ENCODE assay signal across 17 cellular contexts in genomic region chr10:71834343-71834674, GRCh38.
"Had no signal": no experiment of that assay in that cellular context is flagged by ENCODE, and none has a peak within 500 bp of the region (broad histone marks: within the 10 kb centered on the region; RNA-seq: fewer than 3 reads in every experiment).

No MANE protein-coding gene starts in this region.

- H3K9me3 ChIP-seq: right atrium auricular region, testis had no signal

- H3K27me3 ChIP-seq: right atrium auricular region, testis had no signal

- H3K27ac ChIP-seq: right atrium auricular region, testis, WERI-Rb-1 had no signal

- H3K4me3 Mint-ChIP-seq: activated CD4-positive, alpha-beta memory T cell treated with anti-CD3 and anti-CD28 coated beads for 36 hours; activated CD4-positive, alpha-beta T cell treated with anti-CD3 and anti-CD28 coated beads for 36 hours; activated naive CD4-positive, alpha-beta T cell treated with anti-CD3 and anti-CD28 coated beads, Interleukin-2, amount 50 U/mL, for 24 hours; activated T-cell treated with anti-CD3 and anti-CD28 coated beads, Interleukin-2, amount 50 U/mL, for 4 hours; natural killer cell; T-helper 1 cell treated with Interleukin-12 subunit alpha and Interleukin-12 subunit beta and Interleukin-4 antibody, amounts not matched to agents 30 μg/mL and 1 μg/mL, for 36 hours had no signal

- H3K27me3 Mint-ChIP-seq: activated CD4-positive, alpha-beta memory T cell treated with anti-CD3 and anti-CD28 coated beads for 36 hours; activated CD4-positive, alpha-beta T cell treated with anti-CD3 and anti-CD28 coated beads for 36 hours; activated naive CD4-positive, alpha-beta T cell treated with anti-CD3 and anti-CD28 coated beads, Interleukin-2, amount 50 U/mL, for 24 hours had no signal

- ATAC-seq: activated CD4-positive, alpha-beta T cell treated with anti-CD3 and anti-CD28 coated beads for 36 hours; activated T-cell treated with anti-CD3 and anti-CD28 coated beads, Interleukin-2, amount 50 U/mL, for 4 hours; natural killer cell had no signal

- DNase-seq: activated CD4-positive, alpha-beta memory T cell treated with anti-CD3 and anti-CD28 coated beads for 36 hours; activated CD4-positive, alpha-beta T cell treated with anti-CD3 and anti-CD28 coated beads for 36 hours; activated effector memory CD4-positive, alpha-beta T cell treated with Interleukin-2 at 50 U/mL for 16 hours; activated T-cell treated with anti-CD3 and anti-CD28 coated beads, Interleukin-2, amount 50 U/mL, for 4 hours; dermis blood vessel endothelial cell; mammary epithelial cell; natural killer cell; nucleus accumbens; stimulated activated CD4-positive, alpha-beta T cell treated with anti-CD3 and anti-CD28 coated beads, Interleukin-15, amount 100 ng/mL, for 24 hours; stimulated activated CD4-positive, alpha-beta T cell treated with anti-CD3 and anti-CD28 coated beads, Interleukin-4, amount 100 ng/mL, for 4 hours; stimulated activated CD8-positive, alpha-beta memory T cell treated with anti-CD3 and anti-CD28 coated beads, Interleukin-4, amount 100 ng/mL, for 48 hours; stimulated activated naive CD4-positive, alpha-beta T cell treated with Interleukin-2 at 50 U/mL for 16 hours; testis; WERI-Rb-1 had no signal

- H3K27ac Mint-ChIP-seq: activated CD4-positive, alpha-beta memory T cell treated with anti-CD3 and anti-CD28 coated beads for 36 hours; activated CD4-positive, alpha-beta T cell treated with anti-CD3 and anti-CD28 coated beads for 36 hours; activated naive CD4-positive, alpha-beta T cell treated with anti-CD3 and anti-CD28 coated beads, Interleukin-2, amount 50 U/mL, for 24 hours; natural killer cell; T-helper 1 cell treated with Interleukin-12 subunit alpha and Interleukin-12 subunit beta and Interleukin-4 antibody, amounts not matched to agents 30 μg/mL and 1 μg/mL, for 36 hours had no signal

- H3K4me3 ChIP-seq: right atrium auricular region, testis had no signal
